Comparison of ENCODE assay signal across 1 cellular context in the genomic region with DNA sequence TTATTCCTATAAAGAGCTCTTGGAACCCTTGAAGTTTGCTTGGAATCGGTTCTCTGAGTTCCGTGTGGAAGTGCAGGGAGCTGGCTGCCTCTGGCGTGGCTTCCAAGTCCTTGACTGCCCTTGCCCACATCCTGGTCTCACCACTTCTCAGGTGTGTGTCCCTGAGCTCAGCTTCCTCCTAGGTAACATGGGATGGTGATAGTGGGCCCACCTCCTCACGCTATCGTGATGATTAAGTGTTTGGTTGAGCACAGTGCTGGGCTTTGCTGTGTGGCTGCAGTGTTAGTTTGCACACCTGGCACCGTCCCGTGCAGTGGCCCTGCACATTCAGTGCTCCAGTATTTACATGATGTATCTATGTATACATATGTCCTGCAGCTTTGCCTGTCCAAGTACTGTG.
TF ChIP-seq lines count a peak whose summit lies in the region.

No MANE protein-coding gene starts in this region.

TF ChIP-seq in WTC11, 78 proteins besides CTCF, POLR2A, EP300 and RAD21 (continued from another document):
- TF ChIP-seq, protein P1, sequence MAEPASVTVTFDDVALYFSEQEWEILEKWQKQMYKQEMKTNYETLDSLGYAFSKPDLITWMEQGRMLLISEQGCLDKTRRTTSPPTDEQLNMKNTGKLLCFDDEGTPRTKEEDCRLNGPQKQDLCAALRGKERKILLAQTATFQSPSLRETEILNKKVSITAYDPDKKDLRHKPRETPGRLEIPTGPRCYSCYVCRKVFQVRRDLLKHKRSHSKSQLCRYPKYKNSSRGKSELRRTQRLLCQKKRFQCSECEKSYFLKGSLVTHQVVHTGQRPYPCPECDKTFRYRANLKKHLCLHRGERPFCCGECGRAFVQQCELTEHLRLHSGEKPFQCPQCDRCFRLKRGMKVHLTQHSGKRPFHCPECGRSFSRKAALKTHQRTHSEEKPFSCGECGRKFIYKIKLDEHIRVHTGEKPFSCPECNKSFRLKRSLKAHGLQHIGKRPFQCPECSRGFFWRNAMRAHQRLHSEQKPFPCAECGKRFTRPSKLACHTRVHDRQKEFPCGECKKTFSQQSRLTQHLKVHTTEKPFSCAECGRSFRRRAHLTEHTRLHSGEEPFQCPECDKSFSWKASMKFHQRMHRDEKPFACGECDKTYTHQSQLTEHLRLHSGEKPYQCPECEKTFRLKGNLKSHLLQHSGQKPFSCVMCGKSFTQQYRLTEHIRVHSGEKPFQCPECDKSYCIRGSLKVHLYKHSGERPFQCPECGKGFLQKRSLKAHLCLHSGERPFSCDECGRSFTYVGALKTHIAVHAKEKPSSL (CRISPR knock-in tag; conservative IDR thresholded peaks at IDR 0.05) = no peak
- TF ChIP-seq, protein P2, sequence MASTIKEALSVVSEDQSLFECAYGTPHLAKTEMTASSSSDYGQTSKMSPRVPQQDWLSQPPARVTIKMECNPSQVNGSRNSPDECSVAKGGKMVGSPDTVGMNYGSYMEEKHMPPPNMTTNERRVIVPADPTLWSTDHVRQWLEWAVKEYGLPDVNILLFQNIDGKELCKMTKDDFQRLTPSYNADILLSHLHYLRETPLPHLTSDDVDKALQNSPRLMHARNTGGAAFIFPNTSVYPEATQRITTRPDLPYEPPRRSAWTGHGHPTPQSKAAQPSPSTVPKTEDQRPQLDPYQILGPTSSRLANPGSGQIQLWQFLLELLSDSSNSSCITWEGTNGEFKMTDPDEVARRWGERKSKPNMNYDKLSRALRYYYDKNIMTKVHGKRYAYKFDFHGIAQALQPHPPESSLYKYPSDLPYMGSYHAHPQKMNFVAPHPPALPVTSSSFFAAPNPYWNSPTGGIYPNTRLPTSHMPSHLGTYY (CRISPR knock-in tag; IDR thresholded peaks at IDR 0.05) = no peak
- TF ChIP-seq TP53 (CRISPR knock-in tag; IDR thresholded peaks at IDR 0.05) (no peak), ZNF423 (CRISPR knock-in tag; IDR thresholded peaks at IDR 0.05) (no peak), EMX1 (CRISPR knock-in tag; IDR thresholded peaks at IDR 0.05) (no peak), ZNF396 (CRISPR knock-in tag; IDR thresholded peaks at IDR 0.05; ENCODE audit: borderline replicate concordance) (no peak), FOXJ3 (CRISPR knock-in tag; IDR thresholded peaks at IDR 0.05; ENCODE audit: borderline replicate concordance) (no peak)
- TF ChIP-seq, protein P3, sequence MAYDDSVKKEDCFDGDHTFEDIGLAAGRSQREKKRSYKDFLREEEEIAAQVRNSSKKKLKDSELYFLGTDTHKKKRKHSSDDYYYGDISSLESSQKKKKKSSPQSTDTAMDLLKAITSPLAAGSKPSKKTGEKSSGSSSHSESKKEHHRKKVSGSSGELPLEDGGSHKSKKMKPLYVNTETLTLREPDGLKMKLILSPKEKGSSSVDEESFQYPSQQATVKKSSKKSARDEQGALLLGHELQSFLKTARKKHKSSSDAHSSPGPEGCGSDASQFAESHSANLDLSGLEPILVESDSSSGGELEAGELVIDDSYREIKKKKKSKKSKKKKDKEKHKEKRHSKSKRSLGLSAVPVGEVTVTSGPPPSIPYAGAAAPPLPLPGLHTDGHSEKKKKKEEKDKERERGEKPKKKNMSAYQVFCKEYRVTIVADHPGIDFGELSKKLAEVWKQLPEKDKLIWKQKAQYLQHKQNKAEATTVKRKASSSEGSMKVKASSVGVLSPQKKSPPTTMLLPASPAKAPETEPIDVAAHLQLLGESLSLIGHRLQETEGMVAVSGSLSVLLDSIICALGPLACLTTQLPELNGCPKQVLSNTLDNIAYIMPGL (CRISPR knock-in tag; IDR thresholded peaks at IDR 0.05) = no peak
- TF ChIP-seq, protein P4, sequence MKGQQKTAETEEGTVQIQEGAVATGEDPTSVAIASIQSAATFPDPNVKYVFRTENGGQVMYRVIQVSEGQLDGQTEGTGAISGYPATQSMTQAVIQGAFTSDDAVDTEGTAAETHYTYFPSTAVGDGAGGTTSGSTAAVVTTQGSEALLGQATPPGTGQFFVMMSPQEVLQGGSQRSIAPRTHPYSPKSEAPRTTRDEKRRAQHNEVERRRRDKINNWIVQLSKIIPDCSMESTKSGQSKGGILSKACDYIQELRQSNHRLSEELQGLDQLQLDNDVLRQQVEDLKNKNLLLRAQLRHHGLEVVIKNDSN (CRISPR knock-in tag; IDR thresholded peaks at IDR 0.05) = no peak
- TF ChIP-seq, protein P5, sequence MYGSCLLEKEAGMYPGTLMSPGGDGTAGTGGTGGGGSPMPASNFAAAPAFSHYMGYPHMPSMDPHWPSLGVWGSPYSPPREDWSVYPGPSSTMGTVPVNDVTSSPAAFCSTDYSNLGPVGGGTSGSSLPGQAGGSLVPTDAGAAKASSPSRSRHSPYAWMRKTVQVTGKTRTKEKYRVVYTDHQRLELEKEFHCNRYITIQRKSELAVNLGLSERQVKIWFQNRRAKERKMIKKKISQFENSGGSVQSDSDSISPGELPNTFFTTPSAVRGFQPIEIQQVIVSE (CRISPR knock-in tag; IDR thresholded peaks at IDR 0.05; ENCODE audit: borderline replicate concordance) = no peak
- TF ChIP-seq, protein P6, sequence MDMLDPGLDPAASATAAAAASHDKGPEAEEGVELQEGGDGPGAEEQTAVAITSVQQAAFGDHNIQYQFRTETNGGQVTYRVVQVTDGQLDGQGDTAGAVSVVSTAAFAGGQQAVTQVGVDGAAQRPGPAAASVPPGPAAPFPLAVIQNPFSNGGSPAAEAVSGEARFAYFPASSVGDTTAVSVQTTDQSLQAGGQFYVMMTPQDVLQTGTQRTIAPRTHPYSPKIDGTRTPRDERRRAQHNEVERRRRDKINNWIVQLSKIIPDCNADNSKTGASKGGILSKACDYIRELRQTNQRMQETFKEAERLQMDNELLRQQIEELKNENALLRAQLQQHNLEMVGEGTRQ (CRISPR knock-in tag; IDR thresholded peaks at IDR 0.05) = no peak
- TF ChIP-seq, protein P7, sequence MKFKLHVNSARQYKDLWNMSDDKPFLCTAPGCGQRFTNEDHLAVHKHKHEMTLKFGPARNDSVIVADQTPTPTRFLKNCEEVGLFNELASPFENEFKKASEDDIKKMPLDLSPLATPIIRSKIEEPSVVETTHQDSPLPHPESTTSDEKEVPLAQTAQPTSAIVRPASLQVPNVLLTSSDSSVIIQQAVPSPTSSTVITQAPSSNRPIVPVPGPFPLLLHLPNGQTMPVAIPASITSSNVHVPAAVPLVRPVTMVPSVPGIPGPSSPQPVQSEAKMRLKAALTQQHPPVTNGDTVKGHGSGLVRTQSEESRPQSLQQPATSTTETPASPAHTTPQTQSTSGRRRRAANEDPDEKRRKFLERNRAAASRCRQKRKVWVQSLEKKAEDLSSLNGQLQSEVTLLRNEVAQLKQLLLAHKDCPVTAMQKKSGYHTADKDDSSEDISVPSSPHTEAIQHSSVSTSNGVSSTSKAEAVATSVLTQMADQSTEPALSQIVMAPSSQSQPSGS (CRISPR knock-in tag; IDR thresholded peaks at IDR 0.05; ENCODE audit: borderline replicate concordance, low read depth) = no peak
- TF ChIP-seq, protein P8, sequence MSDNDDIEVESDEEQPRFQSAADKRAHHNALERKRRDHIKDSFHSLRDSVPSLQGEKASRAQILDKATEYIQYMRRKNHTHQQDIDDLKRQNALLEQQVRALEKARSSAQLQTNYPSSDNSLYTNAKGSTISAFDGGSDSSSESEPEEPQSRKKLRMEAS (CRISPR knock-in tag; IDR thresholded peaks at IDR 0.05) = no peak
- TF ChIP-seq, protein P9, sequence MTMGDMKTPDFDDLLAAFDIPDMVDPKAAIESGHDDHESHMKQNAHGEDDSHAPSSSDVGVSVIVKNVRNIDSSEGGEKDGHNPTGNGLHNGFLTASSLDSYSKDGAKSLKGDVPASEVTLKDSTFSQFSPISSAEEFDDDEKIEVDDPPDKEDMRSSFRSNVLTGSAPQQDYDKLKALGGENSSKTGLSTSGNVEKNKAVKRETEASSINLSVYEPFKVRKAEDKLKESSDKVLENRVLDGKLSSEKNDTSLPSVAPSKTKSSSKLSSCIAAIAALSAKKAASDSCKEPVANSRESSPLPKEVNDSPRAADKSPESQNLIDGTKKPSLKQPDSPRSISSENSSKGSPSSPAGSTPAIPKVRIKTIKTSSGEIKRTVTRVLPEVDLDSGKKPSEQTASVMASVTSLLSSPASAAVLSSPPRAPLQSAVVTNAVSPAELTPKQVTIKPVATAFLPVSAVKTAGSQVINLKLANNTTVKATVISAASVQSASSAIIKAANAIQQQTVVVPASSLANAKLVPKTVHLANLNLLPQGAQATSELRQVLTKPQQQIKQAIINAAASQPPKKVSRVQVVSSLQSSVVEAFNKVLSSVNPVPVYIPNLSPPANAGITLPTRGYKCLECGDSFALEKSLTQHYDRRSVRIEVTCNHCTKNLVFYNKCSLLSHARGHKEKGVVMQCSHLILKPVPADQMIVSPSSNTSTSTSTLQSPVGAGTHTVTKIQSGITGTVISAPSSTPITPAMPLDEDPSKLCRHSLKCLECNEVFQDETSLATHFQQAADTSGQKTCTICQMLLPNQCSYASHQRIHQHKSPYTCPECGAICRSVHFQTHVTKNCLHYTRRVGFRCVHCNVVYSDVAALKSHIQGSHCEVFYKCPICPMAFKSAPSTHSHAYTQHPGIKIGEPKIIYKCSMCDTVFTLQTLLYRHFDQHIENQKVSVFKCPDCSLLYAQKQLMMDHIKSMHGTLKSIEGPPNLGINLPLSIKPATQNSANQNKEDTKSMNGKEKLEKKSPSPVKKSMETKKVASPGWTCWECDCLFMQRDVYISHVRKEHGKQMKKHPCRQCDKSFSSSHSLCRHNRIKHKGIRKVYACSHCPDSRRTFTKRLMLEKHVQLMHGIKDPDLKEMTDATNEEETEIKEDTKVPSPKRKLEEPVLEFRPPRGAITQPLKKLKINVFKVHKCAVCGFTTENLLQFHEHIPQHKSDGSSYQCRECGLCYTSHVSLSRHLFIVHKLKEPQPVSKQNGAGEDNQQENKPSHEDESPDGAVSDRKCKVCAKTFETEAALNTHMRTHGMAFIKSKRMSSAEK (CRISPR knock-in tag; IDR thresholded peaks at IDR 0.05; ENCODE audit: borderline replicate concordance) = no peak
TF ChIP-seq in WTC11: peak in this region for 0.
